9 cellular contexts compared by ENCODE assay signal in genomic region chr17:17445925-17446665, GRCh38. TPM values are rescaled to one million over a fixed set of nuclear protein-coding genes. Genes with fewer than 3 reads are reported as not detected.
A peak's percentile ranks its signal among the peaks of the same experiment; 100 is the strongest.
DNase-seq lines count a peak whose midpoint lies in the region; ATAC-seq, FAIRE-seq and TF ChIP-seq lines count a peak whose summit lies in the region.
"Had no signal": no experiment of that assay in that cellular context is flagged by ENCODE, and none has a peak within 500 bp of the region (broad histone marks: within the 10 kb centered on the region; RNA-seq: fewer than 3 reads in every experiment).

No MANE protein-coding gene starts in this region.

- H3K27me3 ChIP-seq in SK-N-SH (ENCODE audit: insufficient read depth) = no peaks in the 10 kb centered on the region
- no peaks in the 10 kb centered on the region for H3K27me3 ChIP-seq in ovary

- H3K9ac ChIP-seq in SK-N-SH = no peak overlapping the region

- H3K9me3 Mint-ChIP-seq in WTC11 = peaks cover 20% of the 10 kb centered on the region

- H3K9me3 ChIP-seq in SK-N-SH (no peaks in the 10 kb centered on the region), ovary (no peaks in the 10 kb centered on the region)

- TF ChIP-seq POLR2A in ovary (IDR thresholded peaks at IDR 0.05) = no peak

- TF ChIP-seq EP300 in SK-N-SH (IDR thresholded peaks at IDR 0.05; ENCODE audit: borderline replicate concordance in 1 of 2, low read depth in 1 of 2, low read length in 1 of 2) (no peak), ovary (IDR thresholded peaks at IDR 0.05) (no peak)

- H3F3A ChIP-seq in SK-N-SH (replicated peaks; ENCODE audit: insufficient read depth) = no peaks in the 10 kb centered on the region

- 62% methylated on average over 12 of the region's 12 CpGs for WGBS in SK-N-SH (ENCODE audit: low lambda C conversion rate)
- WGBS in ovary, 3 donors = 57 to 62% (median 58%) methylated on average over 12 of the region's 12 CpGs

- FAIRE-seq in urothelium cell line (lab: Jason Lieb, UNC) = peak; percentile 42

- CTCF ChIA-PET in SK-N-SH (lab: Yijun Ruan, JAX) (interaction anchor here (1.1 to 1.7 kb wide), 3 partner anchors 90 to 196 kb away, joined by 3 to 6 read pairs (median 3); no protein-coding TSS in a partner anchor), WTC11 (lab: Charles Lee) (interaction anchor here (1.1 to 1.9 kb wide), 3 partner anchors 11 to 58 kb away, joined by 3 to 12 read pairs (median 9); partner anchors contain the start of gene RASD1)

- H3K4me1 Mint-ChIP-seq in WTC11 = peaks cover 17% of the 10 kb centered on the region

- no peak overlapping the region for H3K4me3 ChIP-seq in SK-N-SH (ENCODE audit: low read depth in 2 of 2, low read length in 1 of 2)
- no peak overlapping the region for H3K4me3 ChIP-seq in ovary

- POLR2A ChIA-PET in SK-N-SH (lab: Yijun Ruan, JAX) (no interaction called here), WTC11 (lab: Charles Lee) (no interaction called here)

- H3K27me3 Mint-ChIP-seq in WTC11 (ENCODE audit: low read depth) = peaks cover 17% of the 10 kb centered on the region

- H2AFZ ChIP-seq in SK-N-SH (ENCODE audit: low read depth) = no peak overlapping the region

- no peaks in the 10 kb centered on the region for H3K9me2 ChIP-seq in SK-N-SH

- ATAC-seq in SK-N-SH treated with all-trans-retinoic acid at 6 μM for 48 hours (no peak; the same call in 1 of the 3 replicates), WTC11 (no peak)

- no peak overlapping the region for H3K4me3 Mint-ChIP-seq in WTC11

- H3K4me2 ChIP-seq in SK-N-SH = peak overlapping the region; percentile 42

- no peak for TF ChIP-seq RAD21 in SK-N-SH (IDR thresholded peaks at IDR 0.05; ENCODE audit: low read length)

- H3K4me1 ChIP-seq in SK-N-SH (ENCODE audit: control insufficient read depth in 1 of 2, insufficient read depth in 2 of 2, low read depth in 1 of 2, low read length in 1 of 2) (no peaks in the 10 kb centered on the region; a peak in 1 of 4 replicates), ovary (ENCODE audit: insufficient read depth) (no peaks in the 10 kb centered on the region)

- TF ChIP-seq CTCF in SK-N-SH (IDR thresholded peaks at IDR 0.05) = no peak
- no peak for TF ChIP-seq CTCF in WTC11 (IDR thresholded peaks at IDR 0.05)
- TF ChIP-seq CTCF in ovary (IDR thresholded peaks at IDR 0.05) = no peak

- H3K27ac Mint-ChIP-seq in WTC11 = peak overlapping the region; percentile 46; the same call in 1 of the 2 replicates

- H3K27ac ChIP-seq in SK-N-SH (ENCODE audit: low read depth in 2 of 2, low read length in 1 of 2) = no peak overlapping the region
- H3K27ac ChIP-seq in ovary = no peak overlapping the region

- peaks cover 4% of the 10 kb centered on the region; the same call in 1 of the 2 replicates for H3K36me3 Mint-ChIP-seq in WTC11

- H3K79me2 ChIP-seq in SK-N-SH (ENCODE audit: insufficient read depth) = no peaks in the 10 kb centered on the region

- H3K36me3 ChIP-seq in SK-N-SH (replicated peaks in 1 of 2; ENCODE audit: control insufficient read depth in 1 of 2, insufficient read depth in 2 of 2, low read length in 1 of 2) (no peaks in the 10 kb centered on the region), ovary (no peaks in the 10 kb centered on the region)

- no peaks in the 10 kb centered on the region for H4K20me1 ChIP-seq in SK-N-SH (ENCODE audit: insufficient read depth)

- intact Hi-C loops in ovary (cut with DNase I) = no loop called here

- no peak for DNase-seq in SK-N-SH
- DNase-seq in WTC11 (ENCODE audit: low spot score) = no peak
- DNase-seq in kidney glomerular epithelial cell (lab: John Stamatoyannopoulos, UW) = peak; percentile 96
- peak; percentile 90 for DNase-seq in urothelium cell line (ENCODE audit: low spot score)
- no peak for DNase-seq in ovary
- DNase-seq in effector CD4-positive, alpha-beta T cell = no peak
- DNase-seq in DMS 273 treated with DMSO at 0.1 percent for 48 hours (lab: John Stamatoyannopoulos, UW) = no peak
- DNase-seq: T-helper 9 cell had no signal

TF ChIP-seq in SK-N-SH, 30 proteins besides CTCF, POLR2A, EP300 and RAD21 (continues in another document):
- TF ChIP-seq ELF1 (IDR thresholded peaks at IDR 0.05) (no peak), JUND (IDR thresholded peaks at IDR 0.05) (no peak), MXI1 (IDR thresholded peaks at IDR 0.05; ENCODE audit: low read depth, low read length) (no peak), PBX3 (IDR thresholded peaks at IDR 0.05) (peak; percentile 43; the same call in 1 of the 2 replicates), POLR2AphosphoS5 (IDR thresholded peaks at IDR 0.05; ENCODE audit: low read depth, low read length) (no peak), RCOR1 (IDR thresholded peaks at IDR 0.05; ENCODE audit: low read length) (no peak), RFX5 (IDR thresholded peaks at IDR 0.05; ENCODE audit: low read length) (no peak), MEF2A (IDR thresholded peaks at IDR 0.05; ENCODE audit: borderline replicate concordance, low read depth) (no peak), NRF1 (IDR thresholded peaks at IDR 0.05; ENCODE audit: low read depth, low read length) (no peak), GABPA (IDR thresholded peaks at IDR 0.05; ENCODE audit: low read depth) (no peak)

TF ChIP-seq in SK-N-SH treated with all-trans-retinoic acid at 6 μM for 48 hours, 23 proteins besides CTCF, POLR2A, EP300 and RAD21 (continues in another document):
- TF ChIP-seq ZFP3 (CRISPR knock-in tag; IDR thresholded peaks at IDR 0.05) (no peak), PPARA (CRISPR knock-in tag; IDR thresholded peaks at IDR 0.05; ENCODE audit: borderline replicate concordance) (no peak), CSDC2 (CRISPR knock-in tag; IDR thresholded peaks at IDR 0.05) (no peak), SNAI2 (CRISPR knock-in tag; IDR thresholded peaks at IDR 0.05) (no peak), TOX (CRISPR knock-in tag; IDR thresholded peaks at IDR 0.05; ENCODE audit: borderline replicate concordance) (no peak), GLIS3 (CRISPR knock-in tag; IDR thresholded peaks at IDR 0.05) (no peak), ESRRG (CRISPR knock-in tag; IDR thresholded peaks at IDR 0.05) (no peak), CSRNP3 (CRISPR knock-in tag; IDR thresholded peaks at IDR 0.05) (no peak), ZNF565 (CRISPR knock-in tag; conservative IDR thresholded peaks at IDR 0.05; ENCODE audit: low read depth) (no peak)

TF ChIP-seq in WTC11, 78 proteins besides CTCF, POLR2A, EP300 and RAD21:
- TF ChIP-seq E2F5 (CRISPR knock-in tag; IDR thresholded peaks at IDR 0.05) (no peak), EMX1 (CRISPR knock-in tag; IDR thresholded peaks at IDR 0.05) (no peak), JAZF1 (CRISPR knock-in tag; IDR thresholded peaks at IDR 0.05) (no peak), GABPB1 (CRISPR knock-in tag; IDR thresholded peaks at IDR 0.05) (peak; percentile 99), AR (CRISPR knock-in tag; IDR thresholded peaks at IDR 0.05) (no peak), ZNF512 (CRISPR knock-in tag; IDR thresholded peaks at IDR 0.05; ENCODE audit: borderline replicate concordance) (no peak)

RNA-seq across cellular contexts. Expression of gene MED9, which starts 30.7 kb away (rescaled TPM):
- polyA plus RNA-seq in SK-N-SH (2012; rRNA removed) (9.7 and 10.1 TPM in 2 replicates), ovary (10 to 100 TPM; 11.5 to 13.8 TPM)
- polyA plus RNA-seq in SK-N-SH (2012; cell fraction: cytosol; rRNA removed) = 7.4 and 9.3 TPM in 2 replicates
- 7.9 and 10.5 TPM in 2 replicates for polyA plus RNA-seq in SK-N-SH (2012; cell fraction: nucleus; rRNA removed)
- total RNA-seq in WTC11 (2021) (15.9 to 21.1 TPM (median 18.1 TPM) in 3 replicates), ovary (10 to 100 TPM; 12.5 to 15.7 (median 14.1) TPM)

RNA-seq across cellular contexts. Expression of gene RASD1, which starts 50.1 kb away (rescaled TPM):
- polyA plus RNA-seq in SK-N-SH (2012; rRNA removed) = 0.26 and 0.43 TPM in 2 replicates
- polyA plus RNA-seq in SK-N-SH (2012; cell fraction: cytosol; rRNA removed) = 0.05 and 0.28 TPM in 2 replicates
- 0.87 and 0.94 TPM in 2 replicates for polyA plus RNA-seq in SK-N-SH (2012; cell fraction: nucleus; rRNA removed)
- total RNA-seq in WTC11 (2021) = 5.1 to 5.3 TPM (median 5.2 TPM) in 3 replicates
- 10 to 100 TPM in 6 of 7 donors, 1 to 10 TPM in 1; 2.6 to 55.9 (median 27.3) TPM for total RNA-seq in ovary
- 10 to 100 TPM in 1 of 2 donors, 1 to 10 TPM in 1; 1.9 to 27.7 TPM for polyA plus RNA-seq in ovary

Comparison
In these comparisons a context has a peak if more than half of its experiments do, and no peak if none do; other contexts are left out.
1. DNase-seq: peak in kidney glomerular epithelial cell (single experiment) and urothelium cell line (single experiment); none in SK-N-SH (single experiment), WTC11 (single experiment), ovary (0 of 5), effector CD4-positive, alpha-beta T cell (single experiment) and DMS 273 treated with DMSO at 0.1 percent for 48 hours (single experiment).